29 cellular contexts compared by ENCODE assay signal in genomic region chr11:46377266-46377665, GRCh38. TPM values are rescaled to one million over a fixed set of nuclear protein-coding genes. Genes with fewer than 3 reads are reported as not detected.
"Had no signal": no experiment of that assay in that cellular context is flagged by ENCODE, and none has a peak within 500 bp of the region (broad histone marks: within the 10 kb centered on the region; RNA-seq: fewer than 3 reads in every experiment).

No MANE protein-coding gene starts in this region.

- DNase-seq: activated CD4-positive, alpha-beta T cell treated with anti-CD3 and anti-CD28 coated beads for 48 hours; activated CD4-positive, alpha-beta T cell treated with anti-CD3 and anti-CD28 coated beads, Interleukin-2, amount 50 U/mL, for 4 hours; activated CD4-positive, CD25-positive, alpha-beta regulatory T cell treated with anti-CD3 and anti-CD28 coated beads, Interleukin-2, amount 50 U/mL, for 72 hours; activated CD8-positive, alpha-beta memory T cell treated with anti-CD3 and anti-CD28 coated beads, Interleukin-2, amount 50 U/mL, for 48 hours; activated CD8-positive, alpha-beta T cell treated with anti-CD3 and anti-CD28 coated beads, Interleukin-2, amount 10 ng/mL, durations not matched to agents 7 days and 5 days; activated gamma-delta T cell; activated naive CD4-positive, alpha-beta T cell treated with anti-CD3 and anti-CD28 coated beads for 36 hours; activated T-cell treated with anti-CD3 and anti-CD28 coated beads, Interleukin-2, amount 50 U/mL, for 1 hour; amygdala; brain microvascular endothelial cell; KBM-7; NCI-H1048; NCI-H1417; NCI-H1930; NCI-H2107; NCI-H345; NCI-H510A; NCI-H526 treated with DMSO at 0.1 percent for 48 hours; NCI-H82; NK-92 treated with Interleukin-12 subunit alpha and Interleukin-12 subunit beta, amount 100 ng/mL, for 24 hours; OCI-M1; Peyer's patch; SHP77 had no signal

- H3K27ac Mint-ChIP-seq: activated CD8-positive, alpha-beta T cell treated with anti-CD3 and anti-CD28 coated beads, Interleukin-2, amount 10 ng/mL, durations not matched to agents 7 days and 5 days; activated naive CD8-positive, alpha-beta T cell; T-helper 1 cell treated with Interleukin-12 subunit alpha and Interleukin-12 subunit beta and Interleukin-4 antibody, amounts not matched to agents 30 μg/mL and 1 μg/mL, for 36 hours; WTC11 had no signal

- ATAC-seq: activated CD8-positive, alpha-beta T cell treated with anti-CD3 and anti-CD28 coated beads, Interleukin-2, amount 10 ng/mL, durations not matched to agents 7 days and 5 days; SK-N-SH treated with all-trans-retinoic acid at 6 μM for 48 hours; WTC11 had no signal

- H3K4me3 Mint-ChIP-seq: activated CD8-positive, alpha-beta T cell treated with anti-CD3 and anti-CD28 coated beads, Interleukin-2, amount 10 ng/mL, durations not matched to agents 7 days and 5 days; activated naive CD4-positive, alpha-beta T cell treated with anti-CD3 and anti-CD28 coated beads for 36 hours; activated naive CD8-positive, alpha-beta T cell; T-helper 1 cell treated with Interleukin-12 subunit alpha and Interleukin-12 subunit beta and Interleukin-4 antibody, amounts not matched to agents 30 μg/mL and 1 μg/mL, for 36 hours; WTC11 had no signal

- H3K36me3 Mint-ChIP-seq: activated naive CD8-positive, alpha-beta T cell had no signal

- H3K27me3 Mint-ChIP-seq: activated naive CD8-positive, alpha-beta T cell had no signal

- H3K9me3 Mint-ChIP-seq: activated naive CD4-positive, alpha-beta T cell treated with anti-CD3 and anti-CD28 coated beads for 36 hours; T-helper 1 cell treated with Interleukin-12 subunit alpha and Interleukin-12 subunit beta and Interleukin-4 antibody, amounts not matched to agents 30 μg/mL and 1 μg/mL, for 36 hours; WTC11 had no signal

- H3K9me3 ChIP-seq: Peyer's patch, SJSA1 had no signal

- H3K4me3 ChIP-seq: cardiac muscle cell, Peyer's patch, SJSA1 had no signal

- H3K27ac ChIP-seq: brain microvascular endothelial cell, Peyer's patch, SJSA1 had no signal

- H3K27me3 ChIP-seq: brain microvascular endothelial cell, cardiac muscle cell, Peyer's patch, SJSA1 had no signal

RNA-seq across cellular contexts. Expression of gene CHRM4, which starts 14.3 kb away (rescaled TPM):
- total RNA-seq: activated naive CD4-positive, alpha-beta T cell treated with anti-CD3 and anti-CD28 coated beads for 36 hours had no signal
- polyA plus RNA-seq: cardiac muscle cell had no signal
